Comparison of ENCODE assay signal across 9 cellular contexts in the genomic region with DNA sequence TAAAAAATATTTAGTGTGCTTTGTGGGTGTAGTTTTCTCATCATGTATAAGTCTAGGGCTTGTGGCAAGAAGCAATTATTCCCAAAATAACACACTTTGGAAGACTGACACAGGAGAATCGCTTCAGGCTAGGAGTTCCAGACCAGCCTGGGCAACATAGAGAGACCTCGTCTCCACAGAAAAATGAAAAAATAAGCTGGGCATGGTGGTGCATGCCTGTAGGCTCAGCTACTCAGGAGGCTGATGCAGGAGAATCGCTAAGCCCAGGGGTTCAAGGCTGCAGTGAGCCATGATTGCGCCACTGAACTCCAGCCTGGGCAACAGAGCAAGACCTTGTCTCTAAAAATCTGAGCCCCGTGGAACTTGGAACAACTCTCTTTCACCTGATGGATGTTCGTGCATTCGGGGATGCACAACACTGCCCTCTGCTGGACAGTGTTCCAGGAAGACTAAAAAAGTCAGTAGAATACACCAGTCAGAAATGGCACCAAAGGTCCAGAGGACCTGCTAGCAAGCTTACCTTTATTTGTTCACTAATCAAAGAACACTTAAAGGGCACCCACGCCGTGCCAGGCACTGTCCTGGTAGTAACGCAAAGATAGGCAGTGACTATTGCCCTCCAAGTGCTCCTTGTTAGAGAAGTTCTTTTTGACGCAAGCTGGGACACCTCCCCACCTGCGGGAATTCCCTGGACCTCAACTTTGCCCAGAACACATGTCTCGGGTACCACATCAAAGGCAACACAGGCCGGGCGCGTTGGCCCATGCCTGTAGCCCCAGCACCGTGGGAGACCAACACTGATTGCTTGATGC.
DNase-seq lines count a peak whose midpoint lies in the region; ATAC-seq and TF ChIP-seq lines count a peak whose summit lies in the region.
"Had no signal": no experiment of that assay in that cellular context is flagged by ENCODE, and none has a peak within 500 bp of the region (broad histone marks: within the 10 kb centered on the region; RNA-seq: fewer than 3 reads in every experiment).

No MANE protein-coding gene starts in this region.

- H3K4me2 ChIP-seq in DOHH2 (ENCODE audit: low read length) (no peak overlapping the region), OCI-LY1 (ENCODE audit: low read length) (no peak overlapping the region)

- TF ChIP-seq CTCF in DOHH2 (IDR thresholded peaks at IDR 0.05; ENCODE audit: low read depth, low read length, poor library complexity, severe bottlenecking) (peak; percentile 98), OCI-LY1 (IDR thresholded peaks at IDR 0.05; ENCODE audit: low read length) (peak; percentile 91), gastrocnemius medialis (IDR thresholded peaks at IDR 0.05 in 4 of 5, conservative IDR thresholded peaks at IDR 0.05 in 1 of 5) (peak in 2 of 5 experiments; percentile 52 to 60)

- H3K9me3 Mint-ChIP-seq in activated T-helper 1 cell treated with anti-CD3 and anti-CD28 coated beads, Interleukin-12 subunit alpha, Interleukin-12 subunit beta, Interleukin-2, Interleukin-4 antibody, amounts not matched to agents 30 ng/mL and 10 ng/mL and 1 ng/mL, durations not matched to agents 14 hours and 24 hours and 36 hours = peaks cover 8% of the 10 kb centered on the region

- H4K20me1 ChIP-seq in DOHH2 (ENCODE audit: control insufficient read depth, insufficient read depth, low read depth, low read length) (no peaks in the 10 kb centered on the region), OCI-LY1 (ENCODE audit: insufficient read depth, low read length) (no peaks in the 10 kb centered on the region)

- H3K36me3 ChIP-seq in DOHH2 (ENCODE audit: control insufficient read depth, low read length) (no peaks in the 10 kb centered on the region), OCI-LY1 (ENCODE audit: insufficient read depth, low read length) (no peaks in the 10 kb centered on the region), gastrocnemius medialis (no peaks in the 10 kb centered on the region)

- H3K36me3 Mint-ChIP-seq in activated T-helper 1 cell treated with anti-CD3 and anti-CD28 coated beads, Interleukin-12 subunit alpha, Interleukin-12 subunit beta, Interleukin-2, Interleukin-4 antibody, amounts not matched to agents 30 ng/mL and 10 ng/mL and 1 ng/mL, durations not matched to agents 14 hours and 24 hours and 36 hours (ENCODE audit: low read depth) = no peaks in the 10 kb centered on the region
- H3K36me3 Mint-ChIP-seq: activated naive CD4-positive, alpha-beta T cell treated with anti-CD3 and anti-CD28 coated beads, Interleukin-2, amount 50 U/mL, for 72 hours had no signal

- H3K4me3 ChIP-seq in DOHH2 (ENCODE audit: low read length) (no peak overlapping the region), OCI-LY1 (ENCODE audit: low read depth, low read length, poor library complexity, severe bottlenecking) (no peak overlapping the region), gastrocnemius medialis (no peak overlapping the region)

- H3K27me3 ChIP-seq in DOHH2 (ENCODE audit: control insufficient read depth, low read length) = no peaks in the 10 kb centered on the region
- H3K27me3 ChIP-seq in OCI-LY1 (ENCODE audit: insufficient read depth, low read length) = no peaks in the 10 kb centered on the region
- no peaks in the 10 kb centered on the region for H3K27me3 ChIP-seq in gastrocnemius medialis

- H3K27ac ChIP-seq in DOHH2 (ENCODE audit: low read depth, low read length) (no peak overlapping the region), OCI-LY1 (ENCODE audit: low read depth, low read length, poor library complexity, severe bottlenecking) (no peak overlapping the region), gastrocnemius medialis (no peak overlapping the region)

- H3K9me2 ChIP-seq in DOHH2 (replicated peaks; ENCODE audit: control insufficient read depth, low read length) (no peaks in the 10 kb centered on the region), OCI-LY1 (ENCODE audit: low read depth, low read length) (no peaks in the 10 kb centered on the region)

- no peak for TF ChIP-seq POLR2A in gastrocnemius medialis (IDR thresholded peaks at IDR 0.05)

- ATAC-seq in HG03565 (IDR thresholded peaks at IDR 0.05; ENCODE audit: unreplicated experiment) = peak; percentile 59
- ATAC-seq in gastrocnemius medialis = no peak
- no peak for ATAC-seq in GM19328 (IDR thresholded peaks at IDR 0.05; ENCODE audit: unreplicated experiment)
- ATAC-seq: activated naive CD4-positive, alpha-beta T cell treated with anti-CD3 and anti-CD28 coated beads, Interleukin-2, amount 50 U/mL, for 72 hours had no signal

- intact Hi-C loops in activated T-helper 1 cell treated with anti-CD3 and anti-CD28 coated beads, Interleukin-12 subunit alpha, Interleukin-12 subunit beta, Interleukin-2, Interleukin-4 antibody, amounts not matched to agents 30 ng/mL and 10 ng/mL and 1 ng/mL, durations not matched to agents 14 hours and 24 hours and 36 hours (cut with micrococcal nuclease) = loop anchor here (1.0 to 5.0 kb wide), 2 partner anchors 35 to 293 kb away; no protein-coding TSS in a partner anchor
- intact Hi-C loops in gastrocnemius medialis (cut with DNase I; ENCODE audit: low total_unique reads) = no loop called here

- peak; percentile 17 for DNase-seq in activated T-helper 1 cell treated with anti-CD3 and anti-CD28 coated beads, Interleukin-12 subunit alpha, Interleukin-12 subunit beta, Interleukin-2, Interleukin-4 antibody, amounts not matched to agents 30 ng/mL and 10 ng/mL and 1 ng/mL, durations not matched to agents 14 hours and 24 hours and 36 hours (ENCODE audit: low spot score)
- DNase-seq in glomerular visceral epithelial cell (ENCODE audit: extremely low spot score) (peak; percentile 11), pons (ENCODE audit: low spot score) (peak; percentile 69), gastrocnemius medialis (no peak)

- H3K9me3 ChIP-seq in DOHH2 (ENCODE audit: control insufficient read depth, insufficient read depth, low read length) (no peaks in the 10 kb centered on the region), OCI-LY1 (ENCODE audit: low read length) (peaks cover 4% of the 10 kb centered on the region; the same call in 1 of the 2 replicates), gastrocnemius medialis (peaks cover 0 to 9% (median 3%) of the 10 kb centered on the region in 3 donors)

- H3K79me2 ChIP-seq in DOHH2 (ENCODE audit: control insufficient read depth, low read length) (no peaks in the 10 kb centered on the region), OCI-LY1 (ENCODE audit: insufficient read depth, low read length) (no peaks in the 10 kb centered on the region)

- H3K27ac Mint-ChIP-seq in activated T-helper 1 cell treated with anti-CD3 and anti-CD28 coated beads, Interleukin-12 subunit alpha, Interleukin-12 subunit beta, Interleukin-2, Interleukin-4 antibody, amounts not matched to agents 30 ng/mL and 10 ng/mL and 1 ng/mL, durations not matched to agents 14 hours and 24 hours and 36 hours = no peak overlapping the region
- H3K27ac Mint-ChIP-seq: activated naive CD4-positive, alpha-beta T cell treated with anti-CD3 and anti-CD28 coated beads, Interleukin-2, amount 50 U/mL, for 72 hours had no signal

- in situ Hi-C loops in gastrocnemius medialis (cut with MboI; ENCODE audit: low sequenced_read_pairs in 4 of 4) = no loop called here

- no peak overlapping the region for H3K9ac ChIP-seq in OCI-LY1 (ENCODE audit: low read length)

- H2AFZ ChIP-seq in OCI-LY1 (ENCODE audit: low read length) = no peak overlapping the region

- H3K4me3 Mint-ChIP-seq in activated T-helper 1 cell treated with anti-CD3 and anti-CD28 coated beads, Interleukin-12 subunit alpha, Interleukin-12 subunit beta, Interleukin-2, Interleukin-4 antibody, amounts not matched to agents 30 ng/mL and 10 ng/mL and 1 ng/mL, durations not matched to agents 14 hours and 24 hours and 36 hours = no peak overlapping the region

- H3K27me3 Mint-ChIP-seq in activated T-helper 1 cell treated with anti-CD3 and anti-CD28 coated beads, Interleukin-12 subunit alpha, Interleukin-12 subunit beta, Interleukin-2, Interleukin-4 antibody, amounts not matched to agents 30 ng/mL and 10 ng/mL and 1 ng/mL, durations not matched to agents 14 hours and 24 hours and 36 hours (ENCODE audit: insufficient read depth) = no peaks in the 10 kb centered on the region

- H3K4me1 Mint-ChIP-seq in activated T-helper 1 cell treated with anti-CD3 and anti-CD28 coated beads, Interleukin-12 subunit alpha, Interleukin-12 subunit beta, Interleukin-2, Interleukin-4 antibody, amounts not matched to agents 30 ng/mL and 10 ng/mL and 1 ng/mL, durations not matched to agents 14 hours and 24 hours and 36 hours (ENCODE audit: low read depth) = no peaks in the 10 kb centered on the region

- H3F3A ChIP-seq in DOHH2 (ENCODE audit: control insufficient read depth, insufficient read depth) (no peaks in the 10 kb centered on the region), OCI-LY1 (ENCODE audit: insufficient read depth, low read length) (no peaks in the 10 kb centered on the region)

- H3K4me1 ChIP-seq in DOHH2 (ENCODE audit: control insufficient read depth, low read length) = no peaks in the 10 kb centered on the region
- no peaks in the 10 kb centered on the region for H3K4me1 ChIP-seq in OCI-LY1 (ENCODE audit: insufficient read depth, low read length, severe bottlenecking)
- no peaks in the 10 kb centered on the region for H3K4me1 ChIP-seq in gastrocnemius medialis

Comparison
In these comparisons a context has a peak if more than half of its experiments do, and no peak if none do; other contexts are left out.
1. DNase-seq: peak in activated T-helper 1 cell treated with anti-CD3 and anti-CD28 coated beads, Interleukin-12 subunit alpha, Interleukin-12 subunit beta, Interleukin-2, Interleukin-4 antibody, amounts not matched to agents 30 ng/mL and 10 ng/mL and 1 ng/mL, durations not matched to agents 14 hours and 24 hours and 36 hours (single experiment), glomerular visceral epithelial cell (single experiment) and pons (single experiment); none in gastrocnemius medialis (0 of 2).